11 cellular contexts compared by ENCODE assay signal in genomic region chr4:83240379-83240875, GRCh38. TPM values are rescaled to one million over a fixed set of nuclear protein-coding genes. Genes with fewer than 3 reads are reported as not detected.
DNase-seq lines count a peak whose midpoint lies in the region; ATAC-seq and TF ChIP-seq lines count a peak whose summit lies in the region.
"Had no signal": no experiment of that assay in that cellular context is flagged by ENCODE, and none has a peak within 500 bp of the region (broad histone marks: within the 10 kb centered on the region; RNA-seq: fewer than 3 reads in every experiment).

No MANE protein-coding gene starts in this region.

- H3K79me2 ChIP-seq in OCI-LY3 (ENCODE audit: low read length): no peaks in the 10 kb centered on the region

- CTCF ChIA-PET in CD4-positive, alpha-beta memory T cell (lab: Charles Lee; ENCODE audit: partially characterized antibody): no interaction called here

- H3K36me3 Mint-ChIP-seq in CD14-positive monocyte: peaks cover 16 to 30% of the 10 kb centered on the region in 2 donors
- H3K36me3 Mint-ChIP-seq in CD4-positive, alpha-beta memory T cell: peaks cover 0 to 17% of the 10 kb centered on the region in 2 donors

- H3K4me1 Mint-ChIP-seq in CD14-positive monocyte: peaks cover 62% of the 10 kb centered on the region
- H3K4me1 Mint-ChIP-seq in CD4-positive, alpha-beta memory T cell: peaks cover 27 to 44% (median 37%) of the 10 kb centered on the region in 4 donors

- DNase-seq in CD14-positive monocyte (ENCODE audit: low spot score) (no peak), NCI-H1092 treated with DMSO at 0.1 percent for 48 hours (lab: John Stamatoyannopoulos, UW) (no peak), DMS53 (lab: John Stamatoyannopoulos, UW) (no peak)
- DNase-seq in CD4-positive, alpha-beta memory T cell: no peak
- DNase-seq in activated naive CD4-positive, alpha-beta T cell treated with Interleukin-2 at 50 U/mL for 16 hours: no peak
- DNase-seq: heart right ventricle had no signal

- no peaks in the 10 kb centered on the region for H3K9me3 ChIP-seq in OCI-LY3 (ENCODE audit: insufficient read depth, low read length)
- H3K9me3 ChIP-seq in CD4-positive, alpha-beta memory T cell (ENCODE audit: control insufficient read depth in 1 of 2, low read length in 2 of 2): no peaks in the 10 kb centered on the region

- H3K4me3 ChIP-seq in OCI-LY3 (ENCODE audit: low read length): peak overlapping the region; percentile 62
- H3K4me3 ChIP-seq in CD4-positive, alpha-beta memory T cell (ENCODE audit: low read length in 2 of 2): no peak overlapping the region
- H3K4me3 ChIP-seq: heart right ventricle, SK-N-MC had no signal

- H3K36me3 ChIP-seq in OCI-LY3 (replicated peaks; ENCODE audit: low read depth, low read length): no peaks in the 10 kb centered on the region
- no peaks in the 10 kb centered on the region for H3K36me3 ChIP-seq in CD4-positive, alpha-beta memory T cell (ENCODE audit: insufficient read depth, low read length)
- H3K36me3 ChIP-seq: heart right ventricle had no signal

- H3K27me3 Mint-ChIP-seq in CD14-positive monocyte (ENCODE audit: low read depth in 3 of 3): peaks cover 0 to 3% (median 0%) of the 10 kb centered on the region in 3 donors
- H3K27me3 Mint-ChIP-seq in CD4-positive, alpha-beta memory T cell: no peaks in the 10 kb centered on the region

- TF ChIP-seq CTCF in CD14-positive monocyte (IDR thresholded peaks at IDR 0.05): no peak
- no peak for TF ChIP-seq CTCF in OCI-LY3 (IDR thresholded peaks at IDR 0.05; ENCODE audit: low read depth, low read length)

- peak overlapping the region; percentile 47 to 86 (median 66) for H3K27ac Mint-ChIP-seq in CD14-positive monocyte
- no peak overlapping the region for H3K27ac Mint-ChIP-seq in CD4-positive, alpha-beta memory T cell

- no peaks in the 10 kb centered on the region for H4K20me1 ChIP-seq in OCI-LY3 (ENCODE audit: insufficient read depth, low read length)

- H3K27me3 ChIP-seq in OCI-LY3 (ENCODE audit: low read depth, low read length): peaks cover 19% of the 10 kb centered on the region
- no peaks in the 10 kb centered on the region for H3K27me3 ChIP-seq in CD4-positive, alpha-beta memory T cell (ENCODE audit: insufficient read depth, low read length)
- H3K27me3 ChIP-seq: heart right ventricle had no signal

- peak overlapping the region; percentile 85 for H3K4me2 ChIP-seq in OCI-LY3 (ENCODE audit: low read length)

- H3K9ac ChIP-seq in OCI-LY3 (ENCODE audit: low read length): 0 out of 2 replicates have a peak overlapping the region, but pooled peaks have one; percentile 36

- intact Hi-C loops in CD14-positive monocyte (cut with micrococcal nuclease): no loop called here
- intact Hi-C loops in CD4-positive, alpha-beta memory T cell (cut with micrococcal nuclease): no loop called here

- POLR2A ChIA-PET in CD4-positive, alpha-beta memory T cell (lab: Charles Lee; ENCODE audit: partially characterized antibody): interaction anchor here (0.8 to 0.9 kb wide), 2 partner anchors 10 to 132 kb away, joined by 3 to 4 read pairs; no protein-coding TSS in a partner anchor

- H2AFZ ChIP-seq in OCI-LY3 (ENCODE audit: low read depth, low read length): no peak overlapping the region

- H3K9me3 Mint-ChIP-seq in CD14-positive monocyte: peaks cover 0 to 18% (median 13%) of the 10 kb centered on the region in 7 donors
- peaks cover 0 to 4% (median 0%) of the 10 kb centered on the region in 8 donors for H3K9me3 Mint-ChIP-seq in CD4-positive, alpha-beta memory T cell

- peak overlapping the region; percentile 86 for H3K27ac ChIP-seq in OCI-LY3 (ENCODE audit: low read length)
- H3K27ac ChIP-seq in CD4-positive, alpha-beta memory T cell (ENCODE audit: low read depth, low read length): no peak overlapping the region
- H3K27ac ChIP-seq: C4-2B, heart right ventricle, SK-N-MC had no signal

- H3K4me3 Mint-ChIP-seq in CD14-positive monocyte: peak overlapping the region in 1 of 2 donors; percentile 67
- H3K4me3 Mint-ChIP-seq in CD4-positive, alpha-beta memory T cell: no peak overlapping the region

- ATAC-seq in GM19351 (IDR thresholded peaks at IDR 0.05; ENCODE audit: unreplicated experiment) (peak; percentile 86), HG03045 (IDR thresholded peaks at IDR 0.05; ENCODE audit: unreplicated experiment) (peak; percentile 95)

- H3K4me1 ChIP-seq in OCI-LY3 (ENCODE audit: low read length): peaks cover 44% of the 10 kb centered on the region
- H3K4me1 ChIP-seq in CD4-positive, alpha-beta memory T cell (ENCODE audit: insufficient read depth, low read length): peaks cover 24% of the 10 kb centered on the region

RNA-seq across cellular contexts. Expression of gene COQ2, which starts 44.2 kb away (rescaled TPM):
- polyA plus RNA-seq in CD14-positive monocyte: 10 to 100 TPM; 40.7 to 48.6 TPM
- total RNA-seq in CD4-positive, alpha-beta memory T cell: 1 to 10 TPM; 6.5 to 7.2 TPM
- 1 to 10 TPM; 5.5 to 7.6 TPM for polyA plus RNA-seq in CD4-positive, alpha-beta memory T cell

Comparison
In these comparisons a context has a peak if more than half of its experiments do, and no peak if none do; other contexts are left out.
1. H3K27ac Mint-ChIP-seq: peak in CD14-positive monocyte (7 of 7); none in CD4-positive, alpha-beta memory T cell (0 of 7).
2. RNA of gene COQ2, which starts 44.2 kb away (polyA plus RNA-seq): 40.7 to 48.6 TPM in CD14-positive monocyte; 5.5 to 7.6 TPM in CD4-positive, alpha-beta memory T cell; every median in the first group is over 4 times any median in the second.